ENCODE assay signal across 17 cellular contexts in the genomic region with DNA sequence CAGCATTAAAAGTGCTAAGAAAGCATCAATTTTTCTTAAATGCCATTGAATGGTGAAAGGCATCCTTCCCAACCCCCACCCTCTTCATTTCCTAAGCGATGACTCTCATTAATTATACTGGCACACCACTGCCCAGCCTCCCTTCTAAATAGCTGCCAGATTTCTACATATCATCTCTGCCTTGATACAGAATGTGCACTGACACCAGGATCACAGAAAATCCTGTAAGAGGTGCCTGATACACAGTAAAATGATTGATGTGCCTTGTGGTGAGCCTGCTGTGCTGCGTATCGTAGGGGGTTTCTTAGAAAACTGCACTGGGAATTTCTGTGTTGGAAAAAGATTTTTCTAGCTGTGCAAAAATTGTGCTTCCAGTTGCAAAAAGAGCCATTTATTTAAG. TPM values are rescaled to one million over a fixed set of nuclear protein-coding genes. Genes with fewer than 3 reads are reported as not detected.
A peak's percentile ranks its signal among the peaks of the same experiment; 100 is the strongest.
DNase-seq lines count a peak whose midpoint lies in the region; TF ChIP-seq lines count a peak whose summit lies in the region.
"Had no signal": no experiment of that assay in that cellular context is flagged by ENCODE, and none has a peak within 500 bp of the region (broad histone marks: within the 10 kb centered on the region; RNA-seq: fewer than 3 reads in every experiment).

No MANE protein-coding gene starts in this region.

- H3K27me3 ChIP-seq in iPS-20b (ENCODE audit: insufficient read depth, low read length) = peaks cover 4% of the 10 kb centered on the region; the same call in 1 of the 2 replicates
- H3K27me3 ChIP-seq in neuronal stem cell (ENCODE audit: control insufficient read depth in 3 of 3, insufficient read depth in 3 of 3, low read depth in 1 of 3, low read length in 3 of 3) = no peaks in the 10 kb centered on the region
- no peaks in the 10 kb centered on the region for H3K27me3 ChIP-seq in thyroid gland

- H3K23ac ChIP-seq in neuronal stem cell (ENCODE audit: low read depth, low read length, poor library complexity) = no peak overlapping the region

- WGBS in neuronal stem cell (ENCODE audit: extremely low coverage in 2 of 2, insufficient read length in 2 of 2, insufficient replicate concordance in 1 of 2), 2 donors = no CpG with 5 or more reads among the region's 3 CpGs
- WGBS in thyroid gland, 2 donors = 84 to 93% methylated on average over 3 of the region's 3 CpGs

- TF ChIP-seq CTCF in thyroid gland (IDR thresholded peaks at IDR 0.05) = no peak

- no peak overlapping the region for H4K91ac ChIP-seq in neuronal stem cell (ENCODE audit: low read depth, low read length, poor library complexity)

- H2AK5ac ChIP-seq in neuronal stem cell (ENCODE audit: low read depth, low read length) = no peak overlapping the region

- no peak overlapping the region for H3K4ac ChIP-seq in neuronal stem cell (ENCODE audit: low read length)

- DNase-seq in NCI-H446 treated with DMSO at 0.1 percent for 48 hours (lab: John Stamatoyannopoulos, UW) (peak; percentile 15), NCI-H446 (lab: John Stamatoyannopoulos, UW) (no peak), NCI-H2227 (lab: John Stamatoyannopoulos, UW; ENCODE audit: unreplicated experiment) (peak; percentile 25), neuronal stem cell (ENCODE audit: low spot score) (no peak), thyroid gland (no peak)
- DNase-seq in activated CD4-positive, alpha-beta T cell treated with anti-CD3 and anti-CD28 coated beads for 1 hour = no peak
- DNase-seq in NK-92 treated with Interleukin-12 subunit alpha and Interleukin-12 subunit beta, amount 100 ng/mL, for 24 hours (lab: John Stamatoyannopoulos, UW) = no peak
- DNase-seq: AML-193, Calu3, DMS79 treated with DMSO at 0.1 percent for 48 hours, NCI-H1092, NCI-H1930, NCI-H226, SHP77 treated with DMSO at 0.1 percent for 48 hours had no signal

- H3K27ac ChIP-seq in iPS-20b (ENCODE audit: low read length) = no peak overlapping the region
- no peak overlapping the region for H3K27ac ChIP-seq in neuronal stem cell (replicated peaks; ENCODE audit: low read length)
- H3K27ac ChIP-seq in thyroid gland = no peak overlapping the region
- H3K27ac ChIP-seq: HL-60, KMS-11 had no signal

- no peak overlapping the region for H4K8ac ChIP-seq in neuronal stem cell (ENCODE audit: low read depth, low read length)

- no peak overlapping the region for H2BK12ac ChIP-seq in neuronal stem cell (ENCODE audit: low read length)

- H3K79me1 ChIP-seq in neuronal stem cell (ENCODE audit: low read depth, low read length) = peaks cover 1% of the 10 kb centered on the region

- intact Hi-C loops in thyroid gland (cut with DNase I) = loop anchor here (10.0 kb wide), 1 partner anchor 107 kb away; a partner anchor contains a TSS

- no peak overlapping the region for H3K18ac ChIP-seq in neuronal stem cell (ENCODE audit: low read length)

- H3K14ac ChIP-seq in neuronal stem cell (ENCODE audit: low read length) = no peak overlapping the region

- H3K4me1 ChIP-seq in iPS-20b (ENCODE audit: insufficient read depth, low read length) = peaks cover 44% of the 10 kb centered on the region
- H3K4me1 ChIP-seq in neuronal stem cell (ENCODE audit: control insufficient read depth in 2 of 2, insufficient read depth in 1 of 2, low read depth in 1 of 2, low read length in 2 of 2) = peaks cover 16 to 44% of the 10 kb centered on the region in 2 donors
- peaks cover 8 to 11% of the 10 kb centered on the region in 2 donors for H3K4me1 ChIP-seq in thyroid gland

- peak overlapping the region; percentile 65 for H3K4me3 ChIP-seq in iPS-20b (ENCODE audit: low read length)
- peak overlapping the region in 1 of 2 donors; percentile 25 for H3K4me3 ChIP-seq in neuronal stem cell (ENCODE audit: low read length in 2 of 2)
- H3K4me3 ChIP-seq in thyroid gland (replicated peaks in 1 of 3) = no peak overlapping the region

- H3K4me2 ChIP-seq in neuronal stem cell (ENCODE audit: insufficient read depth, low read length, poor library complexity, severe bottlenecking) = peak overlapping the region; percentile 36
- H3K4me2 ChIP-seq: KMS-11 had no signal

- H2BK15ac ChIP-seq in neuronal stem cell (ENCODE audit: low read length) = no peak overlapping the region

- no peaks in the 10 kb centered on the region for H3K36me3 ChIP-seq in iPS-20b (ENCODE audit: insufficient read depth, low read depth, low read length)
- H3K36me3 ChIP-seq in neuronal stem cell (replicated peaks in 1 of 2; ENCODE audit: control insufficient read depth in 2 of 2, insufficient read depth in 2 of 2, low read length in 2 of 2) = no peaks in the 10 kb centered on the region
- no peaks in the 10 kb centered on the region for H3K36me3 ChIP-seq in thyroid gland

- H2AFZ ChIP-seq in neuronal stem cell (ENCODE audit: low read length) = peak overlapping the region; percentile 57

- H3K9ac ChIP-seq in iPS-20b (ENCODE audit: low read depth, low read length) (peak overlapping the region; percentile 56; the same call in 1 of the 2 replicates), neuronal stem cell (ENCODE audit: low read depth, low read length, poor library complexity) (no peak overlapping the region)
- H3K9ac ChIP-seq: KMS-11 had no signal

- H2BK5ac ChIP-seq in neuronal stem cell (ENCODE audit: low read length) = no peak overlapping the region

- no peak overlapping the region for H2BK120ac ChIP-seq in neuronal stem cell (ENCODE audit: low read depth, low read length)

- H3K9me3 ChIP-seq in iPS-20b (ENCODE audit: insufficient read depth, low read depth, low read length) (no peaks in the 10 kb centered on the region), neuronal stem cell (replicated peaks in 1 of 2; ENCODE audit: control insufficient read depth in 2 of 2, insufficient read depth in 1 of 2, low read depth in 1 of 2, low read length in 2 of 2) (no peaks in the 10 kb centered on the region), thyroid gland (no peaks in the 10 kb centered on the region)

- no peak for TF ChIP-seq POLR2A in thyroid gland (IDR thresholded peaks at IDR 0.05)

RNA-seq across cellular contexts. Expression of a gene that starts 3.0 kb away (rescaled TPM):
- 14.4 TPM for polyA plus RNA-seq in neuronal stem cell (2013, experiment 1 of 2)
- polyA plus RNA-seq in neuronal stem cell (2013, experiment 2 of 2) = 16.6 TPM
- 10 to 100 TPM in 3 of 4 donors, 1 to 10 TPM in 1; 4.3 to 20.6 (median 14.1) TPM for total RNA-seq in thyroid gland

RNA-seq across cellular contexts. Expression of a gene that starts 58.2 kb away (rescaled TPM):
- polyA plus RNA-seq in neuronal stem cell (2013, experiment 1 of 2) = 5.3 TPM
- 5.6 TPM for polyA plus RNA-seq in neuronal stem cell (2013, experiment 2 of 2)
- 10 to 100 TPM in 2 of 4 donors, 1 to 10 TPM in 2; 8.9 to 16.3 (median 10.7) TPM for total RNA-seq in thyroid gland

Comparison
In these comparisons a context has a peak if more than half of its experiments do, and no peak if none do; other contexts are left out.
1. DNase-seq: peak in NCI-H446 treated with DMSO at 0.1 percent for 48 hours (single experiment) and NCI-H2227 (single experiment); none in NCI-H446 (0 of 2), neuronal stem cell (single experiment), activated CD4-positive, alpha-beta T cell treated with anti-CD3 and anti-CD28 coated beads for 1 hour (single experiment), NK-92 treated with Interleukin-12 subunit alpha and Interleukin-12 subunit beta, amount 100 ng/mL, for 24 hours (single experiment) and thyroid gland (0 of 2).